In the genomic region with DNA sequence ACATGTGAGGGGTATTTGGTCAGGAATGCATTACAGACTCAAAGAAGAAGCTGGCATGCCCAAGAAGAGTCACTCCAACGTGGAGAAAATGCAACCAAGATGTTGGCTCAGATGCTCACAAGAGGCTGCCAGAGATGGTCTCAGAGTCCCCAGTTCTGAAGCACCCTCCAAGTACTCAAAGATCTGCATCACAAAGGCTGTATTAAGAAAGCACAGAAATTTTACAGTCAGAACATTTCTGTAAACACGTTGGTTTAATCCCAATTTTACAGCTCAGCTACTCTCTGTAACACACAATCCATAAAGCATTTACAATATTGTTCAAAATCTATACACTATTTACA, we compare ENCODE assay signal across 15 cellular contexts.
DNase-seq lines count a peak whose midpoint lies in the region; ATAC-seq and TF ChIP-seq lines count a peak whose summit lies in the region.
"Had no signal": no experiment of that assay in that cellular context is flagged by ENCODE, and none has a peak within 500 bp of the region (broad histone marks: within the 10 kb centered on the region; RNA-seq: fewer than 3 reads in every experiment).

No MANE protein-coding gene starts in this region.

- H3K27me3 ChIP-seq in mammary epithelial cell (ENCODE audit: insufficient read depth, low read length) (no peaks in the 10 kb centered on the region), esophagus muscularis mucosa (no peaks in the 10 kb centered on the region), neuronal stem cell (ENCODE audit: control insufficient read depth in 3 of 3, insufficient read depth in 3 of 3, low read depth in 1 of 3, low read length in 3 of 3) (no peaks in the 10 kb centered on the region), vagina (no peaks in the 10 kb centered on the region)
- H3K27me3 ChIP-seq: colonic mucosa had no signal

- no peak for TF ChIP-seq EP300 in esophagus muscularis mucosa (IDR thresholded peaks at IDR 0.05)

- H3K4me3 Mint-ChIP-seq in MCF 10A (ENCODE audit: unreplicated experiment) = peak overlapping the region; percentile 64
- H3K4me3 Mint-ChIP-seq: T-cell had no signal

- H3K27ac ChIP-seq in mammary epithelial cell (ENCODE audit: insufficient read depth, low read depth, low read length) (no peak overlapping the region), esophagus muscularis mucosa (replicated peaks in 1 of 4) (peak overlapping the region; percentile 78 to 80 (median 79)), neuronal stem cell (replicated peaks; ENCODE audit: low read length) (no peak overlapping the region), vagina (peak overlapping the region; percentile 83)
- H3K27ac ChIP-seq: colonic mucosa had no signal

- H3K4me1 Mint-ChIP-seq in MCF 10A (ENCODE audit: insufficient read depth, unreplicated experiment) = peaks cover 16% of the 10 kb centered on the region

- dilution Hi-C loops in mammary epithelial cell (cut with HindIII; ENCODE audit: low sequenced_read_pairs) = no loop called here

- no peaks in the 10 kb centered on the region for H4K20me1 ChIP-seq in mammary epithelial cell (ENCODE audit: insufficient read depth, low read length)

- H3K4me1 ChIP-seq in mammary epithelial cell (ENCODE audit: insufficient read depth, low read length) = peaks cover 13% of the 10 kb centered on the region
- H3K4me1 ChIP-seq in esophagus muscularis mucosa = peaks cover 28 to 57% (median 38%) of the 10 kb centered on the region in 4 donors
- H3K4me1 ChIP-seq in neuronal stem cell (ENCODE audit: control insufficient read depth in 2 of 2, insufficient read depth in 1 of 2, low read depth in 1 of 2, low read length in 2 of 2) = peaks cover 5 to 9% of the 10 kb centered on the region in 2 donors
- peaks cover 33% of the 10 kb centered on the region for H3K4me1 ChIP-seq in vagina
- H3K4me1 ChIP-seq: colonic mucosa had no signal

- H2AK5ac ChIP-seq in neuronal stem cell (ENCODE audit: low read depth, low read length) = no peak overlapping the region

- no TSS peak for BruUV-seq in MCF 10A (replicated peaks; lab: Mats Ljungman, UMichigan)
- BruUV-seq in mammary epithelial cell (replicated peaks; lab: Mats Ljungman, UMichigan) = no TSS peak

- H3K36me3 ChIP-seq in mammary epithelial cell (ENCODE audit: insufficient read depth, low read length) = no peaks in the 10 kb centered on the region
- H3K36me3 ChIP-seq in esophagus muscularis mucosa = no peaks in the 10 kb centered on the region
- no peaks in the 10 kb centered on the region for H3K36me3 ChIP-seq in neuronal stem cell (replicated peaks in 1 of 2; ENCODE audit: control insufficient read depth in 2 of 2, insufficient read depth in 2 of 2, low read length in 2 of 2)
- H3K36me3 ChIP-seq in vagina = no peaks in the 10 kb centered on the region
- H3K36me3 ChIP-seq: colonic mucosa had no signal

- CTCF ChIA-PET in MCF 10A (lab: Yijun Ruan, JAX) = interaction anchor here (0.5 to 2.0 kb wide), 8 partner anchors 9 to 221 kb away, joined by 3 to 13 read pairs (median 4); no protein-coding TSS in a partner anchor
- CTCF ChIA-PET in mammary epithelial cell (lab: Charles Lee; ENCODE audit: low non-redundant PET) = interaction anchor here (0.5 kb wide), 1 partner anchor 39 kb away, joined by 3 read pairs; no protein-coding TSS in a partner anchor

- in situ Hi-C loops in mammary epithelial cell (cut with MboI; ENCODE audit: low sequenced_read_pairs in 2 of 2) = no loop called here

- no peak overlapping the region for H3K4me2 ChIP-seq in mammary epithelial cell (ENCODE audit: insufficient read depth, low read depth, low read length)
- H3K4me2 ChIP-seq in neuronal stem cell (ENCODE audit: insufficient read depth, low read length, poor library complexity, severe bottlenecking) = no peak overlapping the region

- DNase-seq in MCF 10A (ENCODE audit: unreplicated experiment) (no peak), mammary epithelial cell (no peak), esophagus muscularis mucosa (ENCODE audit: extremely low spot score) (no peak), neuronal stem cell (ENCODE audit: low spot score) (no peak), vagina (ENCODE audit: extremely low spot score in 2 of 2) (no peak), GM19240 (ENCODE audit: insufficient read length, low spot score) (no peak)
- DNase-seq: activated CD4-positive, CD25-positive, alpha-beta regulatory T cell treated with anti-CD3 and anti-CD28 coated beads, Interleukin-2, amount 50 U/mL, for 72 hours; MM.1S; OCI-M1; stimulated activated CD4-positive, alpha-beta T cell treated with anti-CD3 and anti-CD28 coated beads, Interleukin-4, amount 100 ng/mL, for 4 hours; stimulated activated naive CD4-positive, alpha-beta T cell; T-cell had no signal

- TF ChIP-seq CTCF in MCF 10A (IDR thresholded peaks at IDR 0.05; ENCODE audit: unreplicated experiment) (no peak), mammary epithelial cell (conservative IDR thresholded peaks at IDR 0.05 in 1 of 2, IDR thresholded peaks at IDR 0.05 in 1 of 2; ENCODE audit: extremely low read depth in 1 of 2, insufficient read depth in 1 of 2, low read depth in 1 of 2, low read length in 2 of 2) (no peak), esophagus muscularis mucosa (IDR thresholded peaks at IDR 0.05) (no peak), vagina (IDR thresholded peaks at IDR 0.05) (no peak)

- POLR2A ChIA-PET in MCF 10A (lab: Yijun Ruan, JAX) = interaction anchor here (0.6 to 2.7 kb wide), 28 partner anchors 9 to 319 kb away, joined by 3 to 36 read pairs (median 4); no protein-coding TSS in a partner anchor

- no peak overlapping the region for H2BK5ac ChIP-seq in neuronal stem cell (ENCODE audit: low read length)

- H2BK120ac ChIP-seq in neuronal stem cell (ENCODE audit: low read depth, low read length) = no peak overlapping the region

- peak overlapping the region; percentile 1 for H3K23ac ChIP-seq in neuronal stem cell (ENCODE audit: low read depth, low read length, poor library complexity)

- no peak overlapping the region for H2BK12ac ChIP-seq in neuronal stem cell (ENCODE audit: low read length)

- H3K4me3 ChIP-seq in mammary epithelial cell (replicated peaks in 1 of 3; ENCODE audit: insufficient read depth in 1 of 3, low read depth in 2 of 3, low read length in 3 of 3) = no peak overlapping the region
- no peak overlapping the region for H3K4me3 ChIP-seq in esophagus muscularis mucosa
- no peak overlapping the region for H3K4me3 ChIP-seq in neuronal stem cell (ENCODE audit: low read length in 2 of 2)
- H3K4me3 ChIP-seq in vagina = no peak overlapping the region
- H3K4me3 ChIP-seq: colonic mucosa had no signal

- ATAC-seq in HG03571 (IDR thresholded peaks at IDR 0.05; ENCODE audit: unreplicated experiment) = no peak
- ATAC-seq in GM18861 (IDR thresholded peaks at IDR 0.05; ENCODE audit: unreplicated experiment) = no peak

- H3K79me1 ChIP-seq in neuronal stem cell (ENCODE audit: low read depth, low read length) = no peaks in the 10 kb centered on the region

- H2AFZ ChIP-seq in mammary epithelial cell (ENCODE audit: low read depth, low read length) = no peak overlapping the region
- no peak overlapping the region for H2AFZ ChIP-seq in neuronal stem cell (ENCODE audit: low read length)

- no peaks in the 10 kb centered on the region for H3K9me3 Mint-ChIP-seq in MCF 10A (ENCODE audit: unreplicated experiment)
- H3K9me3 Mint-ChIP-seq: T-cell had no signal

- H3K9me3 ChIP-seq in mammary epithelial cell (replicated peaks; ENCODE audit: insufficient read depth, low read length) = no peaks in the 10 kb centered on the region
- no peaks in the 10 kb centered on the region for H3K9me3 ChIP-seq in esophagus muscularis mucosa
- no peaks in the 10 kb centered on the region for H3K9me3 ChIP-seq in neuronal stem cell (replicated peaks in 1 of 2; ENCODE audit: control insufficient read depth in 2 of 2, insufficient read depth in 1 of 2, low read depth in 1 of 2, low read length in 2 of 2)
- no peaks in the 10 kb centered on the region for H3K9me3 ChIP-seq in vagina
- H3K9me3 ChIP-seq: colonic mucosa had no signal

- no peak overlapping the region for H4K8ac ChIP-seq in neuronal stem cell (ENCODE audit: low read depth, low read length)

- H2BK15ac ChIP-seq in neuronal stem cell (ENCODE audit: low read length) = no peak overlapping the region

- WGBS in mammary epithelial cell (ENCODE audit: low coverage, missing lambda C conversion rate) = 73% methylated on average over 2 of the region's 2 CpGs
- WGBS in esophagus muscularis mucosa = 26% methylated on average over 2 of the region's 2 CpGs
- no CpG with 5 or more reads among the region's 2 CpGs for WGBS in neuronal stem cell (ENCODE audit: extremely low coverage in 2 of 2, insufficient read length in 2 of 2, insufficient replicate concordance in 1 of 2), 2 donors

- H3K9ac ChIP-seq in mammary epithelial cell (ENCODE audit: insufficient read depth, low read length) (no peak overlapping the region), neuronal stem cell (ENCODE audit: low read depth, low read length, poor library complexity) (no peak overlapping the region)

- H3K14ac ChIP-seq in neuronal stem cell (ENCODE audit: low read length) = no peak overlapping the region

- peak overlapping the region; percentile 24 for H3K18ac ChIP-seq in neuronal stem cell (ENCODE audit: low read length)

- H3K27me3 Mint-ChIP-seq in MCF 10A (ENCODE audit: insufficient read depth, unreplicated experiment) = no peaks in the 10 kb centered on the region
- H3K27me3 Mint-ChIP-seq: T-cell had no signal

- H3K36me3 Mint-ChIP-seq in MCF 10A (ENCODE audit: insufficient read depth, unreplicated experiment) = no peaks in the 10 kb centered on the region
- H3K36me3 Mint-ChIP-seq: T-cell had no signal

- TF ChIP-seq POLR2A in esophagus muscularis mucosa (IDR thresholded peaks at IDR 0.05; ENCODE audit: low read depth) = no peak
- TF ChIP-seq POLR2A in vagina (IDR thresholded peaks at IDR 0.05) = no peak

- no peaks in the 10 kb centered on the region for H3K79me2 ChIP-seq in mammary epithelial cell (ENCODE audit: insufficient read depth, low read length)

- intact Hi-C loops in MCF 10A (cut with micrococcal nuclease) = no loop called here
- intact Hi-C loops in mammary epithelial cell (cut with micrococcal nuclease) = no loop called here
- intact Hi-C loops in esophagus muscularis mucosa (cut with DNase I) = no loop called here
- intact Hi-C loops in vagina (cut with DNase I) = no loop called here

- H4K91ac ChIP-seq in neuronal stem cell (ENCODE audit: low read depth, low read length, poor library complexity) = no peak overlapping the region

- H3K4ac ChIP-seq in neuronal stem cell (ENCODE audit: low read length) = no peak overlapping the region

- peak overlapping the region; percentile 98 for H3K27ac Mint-ChIP-seq in MCF 10A (ENCODE audit: low read depth, unreplicated experiment)

Comparison
In these comparisons a context has a peak if more than half of its experiments do, and no peak if none do; other contexts are left out.
1. H3K27ac ChIP-seq: peak in esophagus muscularis mucosa (4 of 4) and vagina (single experiment); none in mammary epithelial cell (single experiment) and neuronal stem cell (single experiment).